ENCODE assay signal across 12 cellular contexts in the genomic region with DNA sequence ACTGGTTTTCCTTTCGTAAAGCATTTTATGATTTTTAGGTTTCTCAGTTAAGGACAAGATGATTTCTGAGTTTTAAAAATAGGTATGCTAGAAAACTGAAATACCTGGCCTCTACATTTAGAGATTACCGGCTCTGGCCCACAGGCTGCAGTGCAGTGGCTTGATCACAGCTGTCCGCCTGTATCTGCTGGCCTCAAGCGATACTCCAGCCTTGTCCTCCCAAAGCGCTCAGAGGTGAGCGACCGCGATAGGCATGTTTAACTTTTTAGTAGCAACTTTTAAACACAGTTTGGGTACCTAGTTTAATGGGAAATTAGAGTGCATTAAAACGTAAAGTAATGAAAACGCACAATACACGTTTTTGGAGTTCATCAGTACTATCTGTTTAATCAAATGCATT. TPM values are rescaled to one million over a fixed set of nuclear protein-coding genes. Genes with fewer than 3 reads are reported as not detected.
DNase-seq lines count a peak whose midpoint lies in the region; ATAC-seq and TF ChIP-seq lines count a peak whose summit lies in the region.
"Had no signal": no experiment of that assay in that cellular context is flagged by ENCODE, and none has a peak within 500 bp of the region (broad histone marks: within the 10 kb centered on the region; RNA-seq: fewer than 3 reads in every experiment).

No MANE protein-coding gene starts in this region.

- H3K36me3 Mint-ChIP-seq in T-helper 2 cell treated with Interferon-gamma antibody and Interleukin-4, amounts not matched to agents 5 μg/mL and 100 μg/mL, for 36 hours (ENCODE audit: low read depth): peaks cover 19% of the 10 kb centered on the region
- peaks cover 1% of the 10 kb centered on the region for H3K36me3 Mint-ChIP-seq in T-helper 17 cell (ENCODE audit: low read depth)
- H3K36me3 Mint-ChIP-seq: brain had no signal

- no peak for TF ChIP-seq CTCF in fibroblast of villous mesenchyme (IDR thresholded peaks at IDR 0.05; ENCODE audit: insufficient read depth, low read depth, low read length)

- no peaks in the 10 kb centered on the region for H3K27me3 Mint-ChIP-seq in T-helper 2 cell treated with Interferon-gamma antibody and Interleukin-4, amounts not matched to agents 5 μg/mL and 100 μg/mL, for 36 hours (ENCODE audit: low read depth)
- no peaks in the 10 kb centered on the region for H3K27me3 Mint-ChIP-seq in T-helper 17 cell
- H3K27me3 Mint-ChIP-seq: brain had no signal

- ATAC-seq in T-helper 17 cell (no peak), GM21786 (IDR thresholded peaks at IDR 0.05; ENCODE audit: unreplicated experiment) (no peak)

- peak overlapping the region; percentile 88 for H3K4me3 Mint-ChIP-seq in T-helper 2 cell treated with Interferon-gamma antibody and Interleukin-4, amounts not matched to agents 5 μg/mL and 100 μg/mL, for 36 hours
- H3K4me3 Mint-ChIP-seq in T-helper 17 cell: peak overlapping the region; percentile 85

- no peak overlapping the region for H3K27ac Mint-ChIP-seq in T-helper 2 cell treated with Interferon-gamma antibody and Interleukin-4, amounts not matched to agents 5 μg/mL and 100 μg/mL, for 36 hours
- peak overlapping the region; percentile 96 for H3K27ac Mint-ChIP-seq in T-helper 17 cell

- no peaks in the 10 kb centered on the region for H3K9me3 Mint-ChIP-seq in T-helper 2 cell treated with Interferon-gamma antibody and Interleukin-4, amounts not matched to agents 5 μg/mL and 100 μg/mL, for 36 hours
- H3K9me3 Mint-ChIP-seq: brain had no signal

- peak overlapping the region in 10 of 21 experiments; percentile 97 to 100 (median 99) for H3K27ac ChIP-seq in skin epidermis
- H3K27ac ChIP-seq: right lobe of liver had no signal

- H3K9me3 ChIP-seq in T-helper 17 cell (ENCODE audit: control insufficient read depth, low read length, poor library complexity, severe bottlenecking): no peaks in the 10 kb centered on the region
- H3K9me3 ChIP-seq: right lobe of liver had no signal

- no peak for DNase-seq in T-helper 2 cell treated with Interferon-gamma antibody and Interleukin-4, amounts not matched to agents 5 μg/mL and 100 μg/mL, for 36 hours (ENCODE audit: low spot score)
- DNase-seq in T-helper 2 cell: no peak
- DNase-seq in T-helper 17 cell: no peak
- peak; percentile 3 for DNase-seq in fibroblast of villous mesenchyme (ENCODE audit: low read depth)
- DNase-seq in GDM1 (lab: John Stamatoyannopoulos, UW): no peak
- no peak for DNase-seq in NCI-H748 (lab: John Stamatoyannopoulos, UW; ENCODE audit: unreplicated experiment)
- DNase-seq: activated CD4-positive, alpha-beta T cell treated with anti-CD3 and anti-CD28 coated beads for 1 hour; NCI-H526 treated with DMSO at 0.1 percent for 48 hours had no signal

- peak overlapping the region; percentile 63 for H3K4me3 ChIP-seq in fibroblast of villous mesenchyme (ENCODE audit: low read depth, low read length)
- peak overlapping the region in 4 of 7 experiments; percentile 41 to 66 (median 53) for H3K4me3 ChIP-seq in skin epidermis
- H3K4me3 ChIP-seq: right lobe of liver had no signal

- H3K4me1 Mint-ChIP-seq in T-helper 2 cell treated with Interferon-gamma antibody and Interleukin-4, amounts not matched to agents 5 μg/mL and 100 μg/mL, for 36 hours (ENCODE audit: low read depth): peaks cover 8% of the 10 kb centered on the region
- H3K4me1 Mint-ChIP-seq in T-helper 17 cell: peaks cover 13% of the 10 kb centered on the region
- H3K4me1 Mint-ChIP-seq: brain had no signal

RNA-seq across cellular contexts. Expression of a gene that starts 1.1 kb away (rescaled TPM):
- total RNA-seq in T-helper 17 cell (10 to 100 TPM; 22.2 to 26.7 TPM), fibroblast of villous mesenchyme (1.7 TPM in 1 of 2 replicates, not detected in the other)
